13 cellular contexts compared by ENCODE assay signal in genomic region chr1:91751281-91751680, GRCh38.
DNase-seq lines count a peak whose midpoint lies in the region; ATAC-seq, FAIRE-seq and TF ChIP-seq lines count a peak whose summit lies in the region.
"Had no signal": no experiment of that assay in that cellular context is flagged by ENCODE, and none has a peak within 500 bp of the region (broad histone marks: within the 10 kb centered on the region; RNA-seq: fewer than 3 reads in every experiment).

No MANE protein-coding gene starts in this region.

- POLR2A ChIA-PET in GM12878 (lab: Charles Lee) = no interaction called here

- TF ChIP-seq CTCF in GM12878 (IDR thresholded peaks at IDR 0.05 in 2 of 3, conservative IDR thresholded peaks at IDR 0.05 in 1 of 3; ENCODE audit: control insufficient read depth in 2 of 3, extremely low read depth in 1 of 3, insufficient read depth in 1 of 3, low read depth in 3 of 3, low read length in 3 of 3) (no peak), HFFc6 (IDR thresholded peaks at IDR 0.05) (no peak)

- FAIRE-seq in GM12878 (lab: Jason Lieb, UNC) = no peak

- H3K27ac Mint-ChIP-seq in HFFc6 = no peak overlapping the region; the same call in 1 of the 2 replicates

- no peak overlapping the region; the same call in 1 of the 2 replicates for H3K9ac ChIP-seq in GM12878 (ENCODE audit: control insufficient read depth, insufficient read depth, low read length)

- TF ChIP-seq POLR2A in GM12878 (IDR thresholded peaks at IDR 0.05; ENCODE audit: low read depth, low read length) = no peak

- ATAC-seq in GM12878 (peak; percentile 13; the same call in 1 of the 3 replicates), left cardiac atrium (peak; percentile 80 to 88), GM21529 (IDR thresholded peaks at IDR 0.05; ENCODE audit: unreplicated experiment) (no peak)

- no peak for TF ChIP-seq EP300 in GM12878 (IDR thresholded peaks at IDR 0.05; ENCODE audit: borderline replicate concordance in 1 of 2, control insufficient read depth in 1 of 2, low read depth in 2 of 2, low read length in 2 of 2)

- TF ChIP-seq RAD21 in GM12878 (IDR thresholded peaks at IDR 0.05; ENCODE audit: insufficient read depth, low read depth, low read length) = no peak

- H3K27ac ChIP-seq in GM12878 (ENCODE audit: control insufficient read depth, insufficient read depth) = no peak overlapping the region
- H3K27ac ChIP-seq: C4-2B had no signal

- no peaks in the 10 kb centered on the region for H3K36me3 ChIP-seq in GM12878 (ENCODE audit: control insufficient read depth in 2 of 2, insufficient read depth in 2 of 2, low read length in 1 of 2)

- 43% methylated on average over 3 of the region's 3 CpGs for WGBS in GM12878 (ENCODE audit: insufficient coverage, insufficient replicate concordance, low lambda C conversion rate, missing lambda C conversion rate)

- no peaks in the 10 kb centered on the region for H4K20me1 ChIP-seq in GM12878 (ENCODE audit: control insufficient read depth, insufficient read depth)

- CTCF ChIA-PET in GM12878 (lab: Yijun Ruan, JAX) = interaction anchor here (1.4 kb wide), 1 partner anchor 15 kb away, joined by 3 read pairs; no protein-coding TSS in a partner anchor

- H3K27me3 Mint-ChIP-seq in HFFc6 (ENCODE audit: insufficient read depth) = 0 out of 2 replicates have a peak, but pooled peaks cover 2% of the 10 kb centered on the region

- H3K79me2 ChIP-seq in GM12878 (ENCODE audit: control insufficient read depth, insufficient read depth, low read length) = no peaks in the 10 kb centered on the region

- intact Hi-C loops in GM12878 (cut with micrococcal nuclease; ENCODE audit: unreplicated experiment) = no loop called here
- intact Hi-C loops in left cardiac atrium (cut with DNase I) = no loop called here

- peaks cover 18% of the 10 kb centered on the region for H3K36me3 Mint-ChIP-seq in HFFc6 (ENCODE audit: low read depth)

- peaks cover 2% of the 10 kb centered on the region; the same call in 2 of the 3 replicates for H3K9me3 ChIP-seq in GM12878 (replicated peaks; ENCODE audit: control insufficient read depth, insufficient read depth, low read length)

- in situ Hi-C loops in GM12878 (cut with MboI) = no loop called here

- RAD21 ChIA-PET in GM12878 (lab: Charles Lee; ENCODE audit: unreplicated experiment) = no interaction called here

- H3K9me3 Mint-ChIP-seq in HFFc6 = peaks cover 17% of the 10 kb centered on the region

- H3K4me3 Mint-ChIP-seq in HFFc6 = no peak overlapping the region

- no peaks in the 10 kb centered on the region for H3K27me3 ChIP-seq in GM12878 (replicated peaks in 1 of 2; ENCODE audit: control insufficient read depth in 2 of 2, insufficient read depth in 2 of 2, low read length in 1 of 2)

- DNase-seq in COLO829 (ENCODE audit: low spot score) (peak; percentile 55), GM12878 (ENCODE audit: low read depth, low spot score) (no peak), left cardiac atrium (peak; percentile 36), renal cortical epithelial cell (ENCODE audit: low read depth) (peak; percentile 42), T-helper 2 cell (no peak), HFFc6 (no peak)
- no peak for DNase-seq in activated naive CD4-positive, alpha-beta T cell treated with Interleukin-2 at 50 U/mL for 16 hours
- DNase-seq: activated CD4-positive, alpha-beta T cell treated with anti-CD3 and anti-CD28 coated beads, Interleukin-2, amount 50 U/mL, for 1 hour; amniotic stem cell; NCI-H187; SHP77 had no signal

- H3K4me3 ChIP-seq in GM12878 = no peak overlapping the region

- SMC1A ChIA-PET in GM12878 (lab: Charles Lee; ENCODE audit: uncharacterized antibody, unreplicated experiment) = interaction anchor here (1.1 to 1.5 kb wide), 2 partner anchors 8 to 18 kb away, joined by 3 read pairs; no protein-coding TSS in a partner anchor

- no TSS peak for BruUV-seq in GM12878 (replicated peaks; lab: Mats Ljungman, UMichigan)

- H3K4me2 ChIP-seq in GM12878 (ENCODE audit: control insufficient read depth, insufficient read depth) = no peak overlapping the region; the same call in 1 of the 2 replicates

- no peak overlapping the region for H2AFZ ChIP-seq in GM12878 (ENCODE audit: control insufficient read depth, low read depth, low read length)

- peaks cover 46% of the 10 kb centered on the region for H3K4me1 Mint-ChIP-seq in HFFc6 (ENCODE audit: low read depth)

- peaks cover 37% of the 10 kb centered on the region for H3K4me1 ChIP-seq in GM12878 (ENCODE audit: control insufficient read depth, insufficient read depth, low read length)

TF ChIP-seq in GM12878, 131 proteins besides CTCF, POLR2A, EP300 and RAD21:
- TF ChIP-seq TBL1XR1 (IDR thresholded peaks at IDR 0.05; ENCODE audit: low read depth, low read length) = no peak
- TF ChIP-seq ZNF217 (IDR thresholded peaks at IDR 0.05) = no peak
- no peak for TF ChIP-seq RFX5 (IDR thresholded peaks at IDR 0.05; ENCODE audit: low read depth, low read length)
- TF ChIP-seq MYB (IDR thresholded peaks at IDR 0.05; ENCODE audit: borderline replicate concordance, low read depth, low read length) = no peak
- no peak for TF ChIP-seq NR2C2 (IDR thresholded peaks at IDR 0.05; ENCODE audit: borderline replicate concordance, control insufficient read depth, insufficient read length, low read depth)
- TF ChIP-seq, protein P1, sequence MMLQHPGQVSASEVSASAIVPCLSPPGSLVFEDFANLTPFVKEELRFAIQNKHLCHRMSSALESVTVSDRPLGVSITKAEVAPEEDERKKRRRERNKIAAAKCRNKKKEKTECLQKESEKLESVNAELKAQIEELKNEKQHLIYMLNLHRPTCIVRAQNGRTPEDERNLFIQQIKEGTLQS (IDR thresholded peaks at IDR 0.05; ENCODE audit: borderline replicate concordance, extremely low read depth, low read depth, low read length) = no peak
- TF ChIP-seq SIX5 (IDR thresholded peaks at IDR 0.05; ENCODE audit: low read depth, low read length, severe bottlenecking) = no peak

Comparison
In these comparisons a context has a peak if more than half of its experiments do, and no peak if none do; other contexts are left out.
1. DNase-seq: peak in COLO829 (single experiment), left cardiac atrium (single experiment) and renal cortical epithelial cell (single experiment); none in GM12878 (single experiment), T-helper 2 cell (0 of 5), HFFc6 (single experiment) and activated naive CD4-positive, alpha-beta T cell treated with Interleukin-2 at 50 U/mL for 16 hours (single experiment).